ENCODE assay signal across 12 cellular contexts in the genomic region with DNA sequence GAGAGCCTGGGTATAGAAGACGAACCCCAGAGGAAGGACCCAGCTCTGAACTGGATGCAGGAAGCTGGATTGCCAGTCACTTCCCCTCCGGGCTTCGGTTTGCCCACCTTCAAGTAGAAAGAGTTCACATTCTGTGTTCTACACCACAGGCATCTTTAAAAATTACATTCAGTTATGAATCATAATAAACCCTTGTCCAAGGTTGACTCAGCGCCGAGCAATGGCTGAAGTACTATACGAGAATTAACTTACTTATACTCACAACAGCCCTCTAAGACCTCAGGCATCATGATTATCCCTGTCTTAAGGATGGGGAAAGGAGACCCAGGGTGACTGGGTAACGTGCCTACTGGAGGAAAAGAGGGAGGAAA.
DNase-seq lines count a peak whose midpoint lies in the region; ATAC-seq and TF ChIP-seq lines count a peak whose summit lies in the region.
"Had no signal": no experiment of that assay in that cellular context is flagged by ENCODE, and none has a peak within 500 bp of the region (broad histone marks: within the 10 kb centered on the region; RNA-seq: fewer than 3 reads in every experiment).

No MANE protein-coding gene starts in this region.

- peak; percentile 37 for DNase-seq in 8988T
- peak; percentile 74 for DNase-seq in HS-5 (ENCODE audit: low read depth)
- peak; percentile 60 for DNase-seq in astrocyte of the hippocampus (ENCODE audit: low read depth, low spot score)
- DNase-seq in foreskin melanocyte = peak; percentile 86
- DNase-seq in stimulated activated naive CD4-positive, alpha-beta T cell treated with Interleukin-2 at 50 U/mL for 16 hours (lab: John Stamatoyannopoulos, UW) = no peak
- no peak for DNase-seq in activated CD8-positive, alpha-beta T cell treated with anti-CD3 and anti-CD28 coated beads for 36 hours
- DNase-seq: stimulated activated CD4-positive, alpha-beta T cell treated with anti-CD3 and anti-CD28 coated beads, Interleukin-15, amount 100 ng/mL, for 24 hours; tibial artery had no signal

- peaks cover 2% of the 10 kb centered on the region for H3K9me3 Mint-ChIP-seq in activated CD8-positive, alpha-beta T cell treated with anti-CD3 and anti-CD28 coated beads for 36 hours

- intact Hi-C loops in activated CD8-positive, alpha-beta T cell treated with anti-CD3 and anti-CD28 coated beads for 36 hours (cut with micrococcal nuclease) = no loop called here

- no peak overlapping the region for H3K4me3 Mint-ChIP-seq in activated CD8-positive, alpha-beta T cell treated with anti-CD3 and anti-CD28 coated beads for 36 hours
- H3K4me3 Mint-ChIP-seq: activated T-helper 1 cell treated with anti-CD3 and anti-CD28 coated beads, Interleukin-12 subunit alpha, Interleukin-12 subunit beta, Interleukin-2, Interleukin-4 antibody, amounts not matched to agents 30 ng/mL and 10 ng/mL and 1 ng/mL, durations not matched to agents 14 hours and 24 hours and 36 hours; brain had no signal

- no peaks in the 10 kb centered on the region for H3K36me3 Mint-ChIP-seq in activated CD8-positive, alpha-beta T cell treated with anti-CD3 and anti-CD28 coated beads for 36 hours (ENCODE audit: low read depth)
- H3K36me3 Mint-ChIP-seq: brain had no signal

- no peaks in the 10 kb centered on the region for H3K27me3 Mint-ChIP-seq in activated CD8-positive, alpha-beta T cell treated with anti-CD3 and anti-CD28 coated beads for 36 hours

- no peak for TF ChIP-seq CTCF in activated CD8-positive, alpha-beta T cell treated with anti-CD3 and anti-CD28 coated beads for 36 hours (IDR thresholded peaks at IDR 0.05)

- CTCF ChIA-PET in activated CD8-positive, alpha-beta T cell treated with anti-CD3 and anti-CD28 coated beads for 36 hours (lab: Charles Lee) = no interaction called here

- no peaks in the 10 kb centered on the region for H3K4me1 Mint-ChIP-seq in activated CD8-positive, alpha-beta T cell treated with anti-CD3 and anti-CD28 coated beads for 36 hours (ENCODE audit: low read depth)

- ATAC-seq in GM19395 (IDR thresholded peaks at IDR 0.05; ENCODE audit: unreplicated experiment) (no peak), HG02759 (IDR thresholded peaks at IDR 0.05; ENCODE audit: unreplicated experiment) (no peak)
- ATAC-seq in activated CD8-positive, alpha-beta T cell treated with anti-CD3 and anti-CD28 coated beads for 36 hours = no peak

- POLR2A ChIA-PET in activated CD8-positive, alpha-beta T cell treated with anti-CD3 and anti-CD28 coated beads for 36 hours (lab: Charles Lee) = no interaction called here

- no peak overlapping the region for H3K27ac Mint-ChIP-seq in activated CD8-positive, alpha-beta T cell treated with anti-CD3 and anti-CD28 coated beads for 36 hours
- H3K27ac Mint-ChIP-seq: activated T-helper 1 cell treated with anti-CD3 and anti-CD28 coated beads, Interleukin-12 subunit alpha, Interleukin-12 subunit beta, Interleukin-2, Interleukin-4 antibody, amounts not matched to agents 30 ng/mL and 10 ng/mL and 1 ng/mL, durations not matched to agents 14 hours and 24 hours and 36 hours had no signal

Comparison
In these comparisons a context has a peak if more than half of its experiments do, and no peak if none do; other contexts are left out.
1. DNase-seq: peak in 8988T (single experiment), HS-5 (single experiment), astrocyte of the hippocampus (single experiment) and foreskin melanocyte (single experiment); none in stimulated activated naive CD4-positive, alpha-beta T cell treated with Interleukin-2 at 50 U/mL for 16 hours (single experiment) and activated CD8-positive, alpha-beta T cell treated with anti-CD3 and anti-CD28 coated beads for 36 hours (single experiment).